16 cellular contexts compared by ENCODE assay signal in genomic region chr15:87557871-87558270, GRCh38.
DNase-seq lines count a peak whose midpoint lies in the region; ATAC-seq, FAIRE-seq and TF ChIP-seq lines count a peak whose summit lies in the region.
"Had no signal": no experiment of that assay in that cellular context is flagged by ENCODE, and none has a peak within 500 bp of the region (broad histone marks: within the 10 kb centered on the region; RNA-seq: fewer than 3 reads in every experiment).

No MANE protein-coding gene starts in this region.

- FAIRE-seq in A549 (lab: Jason Lieb, UNC), result no peak
- FAIRE-seq in bronchial epithelial cell (lab: Jason Lieb, UNC), result no peak
- FAIRE-seq: GM12878 had no signal

- CTCF ChIA-PET in A549 (lab: Yijun Ruan, JAX) (no interaction called here), PC-3 (lab: Charles Lee) (no interaction called here)

- intact Hi-C loops in PC-3 (cut with micrococcal nuclease), result no loop called here

- no peak overlapping the region for H2AFZ ChIP-seq in PC-3 (ENCODE audit: low read length)
- H2AFZ ChIP-seq in hepatocyte, result no peak overlapping the region

- no peaks in the 10 kb centered on the region for H3K27me3 ChIP-seq in PC-3 (ENCODE audit: low read length)
- no peaks in the 10 kb centered on the region for H3K27me3 ChIP-seq in bronchial epithelial cell (ENCODE audit: control insufficient read depth, insufficient read depth, low read length)
- H3K27me3 ChIP-seq in hepatocyte, result no peaks in the 10 kb centered on the region
- H3K27me3 ChIP-seq: BLaER1 treated with 17β-estradiol and CSF1 and Interleukin-3, amounts not matched to agents 10 nM and 100 nM had no signal

- H3K9me2 ChIP-seq in PC-3 (replicated peaks; ENCODE audit: low read length), result no peaks in the 10 kb centered on the region
- H3K9me2 ChIP-seq in hepatocyte (replicated peaks; ENCODE audit: insufficient read depth), result no peaks in the 10 kb centered on the region

- TF ChIP-seq EP300 in A549 (IDR thresholded peaks at IDR 0.05), result no peak

- no peak for ATAC-seq in A549
- no peak for ATAC-seq in PC-3
- no peak for ATAC-seq in GM21529 (IDR thresholded peaks at IDR 0.05; ENCODE audit: unreplicated experiment)
- ATAC-seq in GM18498 (IDR thresholded peaks at IDR 0.05; ENCODE audit: unreplicated experiment), result no peak
- ATAC-seq in HG03565 (IDR thresholded peaks at IDR 0.05; ENCODE audit: unreplicated experiment), result no peak
- ATAC-seq: GM12878 had no signal

- 0% methylated on average over 1 of the region's 1 CpG for WGBS in A549 (ENCODE audit: missing lambda C conversion rate)
- WGBS in hepatocyte (ENCODE audit: low lambda C conversion rate, missing lambda C conversion rate), result 43% methylated on average over 1 of the region's 1 CpG

- H3F3A ChIP-seq in PC-3 (ENCODE audit: low read length, unreplicated experiment), result no peaks in the 10 kb centered on the region

- no peak for TF ChIP-seq POLR2A in A549 (IDR thresholded peaks at IDR 0.05; ENCODE audit: low read length)

- POLR2A ChIA-PET in A549 (lab: Yijun Ruan, JAX), result no interaction called here
- POLR2A ChIA-PET in PC-3 (lab: Charles Lee; ENCODE audit: unreplicated experiment), result no interaction called here

- H3K4me1 ChIP-seq in A549, result no peaks in the 10 kb centered on the region
- peaks cover 17% of the 10 kb centered on the region for H3K4me1 ChIP-seq in PC-3 (ENCODE audit: insufficient read depth, low read length)
- H3K4me1 ChIP-seq in hepatocyte (ENCODE audit: insufficient read depth), result peaks cover 5% of the 10 kb centered on the region
- H3K4me1 ChIP-seq: BLaER1 treated with 17β-estradiol and CSF1 and Interleukin-3, amounts not matched to agents 10 nM and 100 nM had no signal

- H4K20me1 ChIP-seq in PC-3 (ENCODE audit: low read length), result no peaks in the 10 kb centered on the region
- H4K20me1 ChIP-seq in hepatocyte (ENCODE audit: insufficient read depth, poor library complexity, severe bottlenecking), result no peaks in the 10 kb centered on the region
- H4K20me1 ChIP-seq: BLaER1 treated with 17β-estradiol and CSF1 and Interleukin-3, amounts not matched to agents 10 nM and 100 nM had no signal

- H3K36me3 ChIP-seq in PC-3 (ENCODE audit: low read depth, low read length) (no peaks in the 10 kb centered on the region), bronchial epithelial cell (ENCODE audit: control insufficient read depth, insufficient read depth, low read length) (no peaks in the 10 kb centered on the region), hepatocyte (replicated peaks; ENCODE audit: insufficient read depth, low read depth) (no peaks in the 10 kb centered on the region)
- H3K36me3 ChIP-seq: BLaER1 treated with 17β-estradiol and CSF1 and Interleukin-3, amounts not matched to agents 10 nM and 100 nM had no signal

- TF ChIP-seq RAD21 in A549 (conservative IDR thresholded peaks at IDR 0.05 in 1 of 2, IDR thresholded peaks at IDR 0.05 in 1 of 2), result no peak

- TF ChIP-seq CTCF in A549 (IDR thresholded peaks at IDR 0.05) (no peak), PC-3 (conservative IDR thresholded peaks at IDR 0.05; ENCODE audit: low read depth, low read length) (no peak), bronchial epithelial cell (IDR thresholded peaks at IDR 0.05; ENCODE audit: insufficient read depth, low read length, severe bottlenecking) (no peak), hepatocyte (IDR thresholded peaks at IDR 0.05; ENCODE audit: poor library complexity) (no peak)

- DNase-seq in A549 (ENCODE audit: low read depth in 1 of 2, low spot score in 1 of 2), result no peak
- DNase-seq in PC-3, result peak; percentile 25
- peak; percentile 1 for DNase-seq in bronchial epithelial cell (ENCODE audit: low read depth)
- DNase-seq in hepatocyte (ENCODE audit: low spot score), result peak; percentile 11
- DNase-seq in GM19240 (ENCODE audit: insufficient read length, low spot score), result no peak
- DNase-seq: 8988T; ACHN; CD4-positive, CD25-positive, alpha-beta regulatory T cell; GOT3; H9 had no signal

- no peaks in the 10 kb centered on the region for H3K79me2 ChIP-seq in PC-3 (ENCODE audit: low read length)
- no peaks in the 10 kb centered on the region for H3K79me2 ChIP-seq in hepatocyte

- H3K4me2 ChIP-seq in A549, result no peak overlapping the region
- H3K4me2 ChIP-seq in PC-3 (ENCODE audit: low read length), result no peak overlapping the region
- H3K4me2 ChIP-seq in hepatocyte, result no peak overlapping the region
- H3K4me2 ChIP-seq: BLaER1 treated with 17β-estradiol and CSF1 and Interleukin-3, amounts not matched to agents 10 nM and 100 nM had no signal

- H3K27ac ChIP-seq in A549 (no peak overlapping the region), PC-3 (ENCODE audit: low read length) (no peak overlapping the region), hepatocyte (no peak overlapping the region)
- H3K27ac ChIP-seq: BLaER1 treated with 17β-estradiol and CSF1 and Interleukin-3, amounts not matched to agents 10 nM and 100 nM; HL-60 had no signal

- H3K9me3 ChIP-seq in A549 (peaks cover 15% of the 10 kb centered on the region; the same call in 1 of the 3 replicates), PC-3 (ENCODE audit: low read length) (no peaks in the 10 kb centered on the region), hepatocyte (ENCODE audit: low read depth) (no peaks in the 10 kb centered on the region)

- BruUV-seq in PC-3 (replicated peaks; lab: Mats Ljungman, UMichigan), result no TSS peak

- no peak overlapping the region for H3K9ac ChIP-seq in PC-3 (ENCODE audit: low read length)
- H3K9ac ChIP-seq: BLaER1 treated with 17β-estradiol and CSF1 and Interleukin-3, amounts not matched to agents 10 nM and 100 nM had no signal

- H3K4me3 ChIP-seq in A549 (no peak overlapping the region), PC-3 (ENCODE audit: low read length) (no peak overlapping the region), bronchial epithelial cell (ENCODE audit: low read depth, low read length) (no peak overlapping the region), hepatocyte (no peak overlapping the region)
- H3K4me3 ChIP-seq: BLaER1 treated with 17β-estradiol and CSF1 and Interleukin-3, amounts not matched to agents 10 nM and 100 nM; GM12878 had no signal

TF ChIP-seq in A549, 52 proteins besides CTCF, POLR2A, EP300 and RAD21:
- TF ChIP-seq MAFK (IDR thresholded peaks at IDR 0.05; ENCODE audit: partially characterized antibody) (peak; percentile 16), HOXB5 (CRISPR knock-in tag; IDR thresholded peaks at IDR 0.05) (no peak)

Comparison
In these comparisons a context has a peak if more than half of its experiments do, and no peak if none do; other contexts are left out.
1. DNase-seq: peak in PC-3 (single experiment), bronchial epithelial cell (single experiment) and hepatocyte (single experiment); none in A549 (0 of 2) and GM19240 (single experiment).